8 cellular contexts compared by ENCODE assay signal in the genomic region with DNA sequence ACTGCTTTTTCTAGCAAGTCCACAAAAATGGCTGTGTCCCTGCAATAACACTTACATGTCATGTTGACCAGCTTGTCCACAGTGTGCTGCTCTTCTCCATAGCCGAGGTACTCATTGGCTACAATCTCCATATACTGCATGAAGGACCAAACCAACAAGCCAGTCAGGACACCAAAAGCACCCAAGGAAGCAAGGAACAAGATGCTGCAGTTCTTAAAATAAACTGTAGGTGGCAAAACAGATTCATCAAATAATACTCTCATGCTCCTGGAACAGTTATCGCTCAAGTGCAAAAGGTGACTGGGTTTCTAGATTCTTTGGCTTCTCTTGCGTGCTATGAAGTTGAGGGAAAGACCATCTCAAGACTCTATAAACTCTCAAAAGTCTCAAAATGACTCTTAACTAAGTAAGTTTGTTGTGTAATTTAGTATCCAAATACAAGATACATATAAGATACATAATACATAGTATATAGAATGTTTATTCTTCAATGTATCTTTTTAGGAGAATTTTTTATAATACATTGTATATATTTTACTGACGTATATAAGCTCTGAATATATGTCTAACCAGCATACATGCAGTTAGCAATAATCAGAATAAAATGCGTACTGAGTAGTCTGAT. TPM values are rescaled to one million over a fixed set of nuclear protein-coding genes. Genes with fewer than 3 reads are reported as not detected.
A peak's percentile ranks its signal among the peaks of the same experiment; 100 is the strongest.
DNase-seq lines count a peak whose midpoint lies in the region; ATAC-seq, FAIRE-seq and TF ChIP-seq lines count a peak whose summit lies in the region.

No MANE protein-coding gene starts in this region.

- H3K36me3 ChIP-seq in PC-3 (ENCODE audit: low read depth, low read length) (0 out of 2 replicates have a peak, but pooled peaks cover 3% of the 10 kb centered on the region), lower lobe of right lung (no peaks in the 10 kb centered on the region)

- H3K27me3 ChIP-seq in PC-3 (ENCODE audit: low read length), result no peaks in the 10 kb centered on the region
- H3K27me3 ChIP-seq in lower lobe of right lung (ENCODE audit: low read depth), result no peaks in the 10 kb centered on the region

- CTCF ChIA-PET in PC-3 (lab: Charles Lee), result interaction anchor here (0.8 kb wide), 1 partner anchor 1467 kb away, joined by 3 read pairs; no protein-coding TSS in a partner anchor

- peaks cover 4% of the 10 kb centered on the region for H3F3A ChIP-seq in PC-3 (ENCODE audit: low read length, unreplicated experiment)

- no TSS peak for BruUV-seq in PC-3 (replicated peaks; lab: Mats Ljungman, UMichigan)

- peak; percentile 87 for TF ChIP-seq CTCF in PC-3 (conservative IDR thresholded peaks at IDR 0.05; ENCODE audit: low read depth, low read length)
- TF ChIP-seq CTCF in lower lobe of right lung (IDR thresholded peaks at IDR 0.05), result peak; percentile 89

- peak; percentile 5 for DNase-seq in stimulated activated CD4-positive, alpha-beta T cell treated with anti-CD3 and anti-CD28 coated beads, Interleukin-4, amount 100 ng/mL, for 24 hours
- no peak for DNase-seq in stimulated activated CD4-positive, alpha-beta T cell treated with anti-CD3 and anti-CD28 coated beads, Interleukin-1b, Interleukin-23, amount 100 ng/mL, for 48 hours
- DNase-seq in HTR-8/SVneo (ENCODE audit: insufficient read length, low spot score), result peak; percentile 59
- peak; percentile 86 for DNase-seq in PC-3
- peak; percentile 85 for DNase-seq in dermis blood vessel endothelial cell
- DNase-seq in lower lobe of right lung, result no peak
- DNase-seq in occipital lobe (lab: John Stamatoyannopoulos, UW), result no peak

- H3K4me3 ChIP-seq in PC-3 (ENCODE audit: low read length) (no peak overlapping the region), lower lobe of right lung (no peak overlapping the region)

- H3K27ac ChIP-seq in PC-3 (ENCODE audit: low read length), result peak overlapping the region; percentile 16
- no peak overlapping the region for H3K27ac ChIP-seq in lower lobe of right lung

- POLR2A ChIA-PET in PC-3 (lab: Charles Lee; ENCODE audit: unreplicated experiment), result interaction anchor here (0.7 kb wide), 1 partner anchor 29 kb away, joined by 3 read pairs; no protein-coding TSS in a partner anchor

- peak; percentile 97 for ATAC-seq in GM21619 (IDR thresholded peaks at IDR 0.05; ENCODE audit: unreplicated experiment)
- ATAC-seq in PC-3, result peak; percentile 76
- peak; percentile 66 to 80 for ATAC-seq in lower lobe of right lung

- no peak overlapping the region for H2AFZ ChIP-seq in PC-3 (ENCODE audit: low read length)

- H3K9ac ChIP-seq in PC-3 (ENCODE audit: low read length), result no peak overlapping the region

- intact Hi-C loops in PC-3 (cut with micrococcal nuclease), result loop anchor here (1.0 to 10.0 kb wide), 7 partner anchors 45 to 1013 kb away; partner anchors contain the start of gene NEK10
- intact Hi-C loops in lower lobe of right lung (cut with DNase I), result no loop called here

- H3K4me1 ChIP-seq in PC-3 (ENCODE audit: insufficient read depth, low read length), result peaks cover 20% of the 10 kb centered on the region
- no peaks in the 10 kb centered on the region for H3K4me1 ChIP-seq in lower lobe of right lung

- H3K9me3 ChIP-seq in PC-3 (ENCODE audit: low read length) (peaks cover 4% of the 10 kb centered on the region; the same call in 1 of the 2 replicates), lower lobe of right lung (no peaks in the 10 kb centered on the region)

- no peaks in the 10 kb centered on the region for H4K20me1 ChIP-seq in PC-3 (ENCODE audit: low read length)

- FAIRE-seq in HTR-8/SVneo (lab: Jason Lieb, UNC), result peak; percentile 33

- no peaks in the 10 kb centered on the region for H3K79me2 ChIP-seq in PC-3 (ENCODE audit: low read length)

- H3K9me2 ChIP-seq in PC-3 (replicated peaks; ENCODE audit: low read length), result no peaks in the 10 kb centered on the region

- peak overlapping the region; percentile 39 for H3K4me2 ChIP-seq in PC-3 (ENCODE audit: low read length)

RNA-seq across cellular contexts. Expression of gene NEK10, which starts 57.0 kb away (rescaled TPM):
- 0.98 and 1.7 TPM in 2 replicates for total RNA-seq in PC-3 (2014; rRNA removed)
- total RNA-seq in dermis blood vessel endothelial cell, result 2.0 and 2.6 TPM in 2 replicates
- 9.4 TPM for total RNA-seq in lower lobe of right lung
- 25.7 TPM for total RNA-seq in occipital lobe

Comparison
In these comparisons a context has a peak if more than half of its experiments do, and no peak if none do; other contexts are left out.
1. DNase-seq: peak in stimulated activated CD4-positive, alpha-beta T cell treated with anti-CD3 and anti-CD28 coated beads, Interleukin-4, amount 100 ng/mL, for 24 hours (single experiment), HTR-8/SVneo (single experiment), PC-3 (single experiment) and dermis blood vessel endothelial cell (single experiment); none in stimulated activated CD4-positive, alpha-beta T cell treated with anti-CD3 and anti-CD28 coated beads, Interleukin-1b, Interleukin-23, amount 100 ng/mL, for 48 hours (single experiment), lower lobe of right lung (single experiment) and occipital lobe (single experiment).
2. Peak in every context shown above with its lines, with median percentiles within 50 percentile points of each other: ATAC-seq.